8 cellular contexts compared by ENCODE assay signal in the genomic region with DNA sequence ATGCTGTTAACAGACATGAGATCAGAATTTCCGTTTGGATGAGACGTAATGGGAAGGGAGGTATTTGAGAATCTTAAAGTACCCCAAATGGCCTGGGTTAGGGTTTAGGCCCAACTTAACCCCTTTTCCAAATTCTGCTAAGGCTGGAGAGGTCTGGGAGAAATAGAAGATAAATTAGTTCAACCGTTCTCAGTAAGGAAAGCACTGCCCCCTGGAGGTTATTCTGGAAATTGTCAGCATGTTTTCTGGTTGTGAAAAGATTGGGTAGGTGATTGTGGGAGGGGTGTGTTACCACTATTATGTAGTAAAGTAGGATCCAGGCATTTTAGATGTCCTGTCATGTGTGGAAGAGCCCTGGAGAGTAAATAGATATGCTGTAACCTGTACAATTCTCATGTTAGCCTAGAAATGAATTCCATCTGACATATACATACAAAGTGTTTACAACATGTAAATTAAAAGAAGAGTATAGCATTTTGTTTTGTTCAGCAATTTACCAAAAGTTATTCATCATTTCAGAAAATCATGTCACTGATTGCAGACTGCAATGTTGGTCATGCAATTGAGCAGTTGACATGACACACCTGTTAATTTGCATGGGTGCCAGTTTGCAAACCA. TPM values are rescaled to one million over a fixed set of nuclear protein-coding genes. Genes with fewer than 3 reads are reported as not detected.
DNase-seq lines count a peak whose midpoint lies in the region; ATAC-seq, FAIRE-seq and TF ChIP-seq lines count a peak whose summit lies in the region.

No MANE protein-coding gene starts in this region.

- FAIRE-seq in islet of Langerhans (lab: Jason Lieb, UNC) = peak; percentile 93

- no peak overlapping the region for H3K4me2 ChIP-seq in DND-41 (ENCODE audit: insufficient read depth, low read length)

- H4K20me1 ChIP-seq in DND-41 (ENCODE audit: insufficient read depth, low read length) = no peaks in the 10 kb centered on the region

- H3K27me3 ChIP-seq in DND-41 (ENCODE audit: insufficient read depth, low read length, poor library complexity) = no peaks in the 10 kb centered on the region

- DNase-seq in DND-41 (peak; percentile 57), Kasumi-1 (lab: John Stamatoyannopoulos, UW) (peak; percentile 79 to 88), SK-MEL-5 (ENCODE audit: low read depth, low spot score) (peak; percentile 79), astrocyte of the cerebellum (ENCODE audit: low read depth) (peak; percentile 28), occipital lobe (lab: John Stamatoyannopoulos, UW) (no peak)
- DNase-seq in stimulated activated CD4-positive, alpha-beta T cell treated with anti-CD3 and anti-CD28 coated beads, Interleukin-2, amount 100 ng/mL, for 4 hours (ENCODE audit: low read depth) = peak; percentile 21

- no peaks in the 10 kb centered on the region for H3K4me1 ChIP-seq in DND-41 (ENCODE audit: insufficient read depth, low read length)

- H2AFZ ChIP-seq in DND-41 (ENCODE audit: low read depth, low read length) = no peak overlapping the region

- TF ChIP-seq CTCF in DND-41 (IDR thresholded peaks at IDR 0.05; ENCODE audit: borderline replicate concordance, extremely low read depth, low read length, poor library complexity, severe bottlenecking) (peak; percentile 83), astrocyte of the cerebellum (IDR thresholded peaks at IDR 0.05; ENCODE audit: low read depth, low read length, missing control alignments) (peak; percentile 73)

- H3K36me3 ChIP-seq in DND-41 (ENCODE audit: insufficient read depth, low read length) = no peaks in the 10 kb centered on the region

- no peak overlapping the region for H3K27ac ChIP-seq in DND-41 (ENCODE audit: low read length)

- peak; percentile 64 for ATAC-seq in DND-41 (ENCODE audit: insufficient read depth, low read depth)
- peak; percentile 78 for ATAC-seq in GM19463 (IDR thresholded peaks at IDR 0.05; ENCODE audit: unreplicated experiment)

- no peak overlapping the region for H3K9ac ChIP-seq in DND-41 (ENCODE audit: low read depth, low read length)

- H3K4me3 ChIP-seq in DND-41 (ENCODE audit: low read depth in 1 of 2, low read length in 2 of 2) = no peak overlapping the region
- no peak overlapping the region for H3K4me3 ChIP-seq in astrocyte of the cerebellum (ENCODE audit: low read depth, low read length)

- H3K9me3 ChIP-seq in DND-41 (ENCODE audit: insufficient read depth, low read length, severe bottlenecking) = no peaks in the 10 kb centered on the region

- H3K79me2 ChIP-seq in DND-41 (ENCODE audit: insufficient read depth, low read length) = no peaks in the 10 kb centered on the region

- in situ Hi-C loops in SK-MEL-5 (cut with HindIII; ENCODE audit: low pct_unique_long_range_greater_than_20kb, low sequenced_read_pairs) (no loop called here), astrocyte of the cerebellum (cut with HindIII; ENCODE audit: low sequenced_read_pairs) (loop anchor here (25.0 kb wide), 1 partner anchor 303 kb away; no protein-coding TSS in a partner anchor)

RNA-seq across cellular contexts. Expression of gene GRXCR1, which starts 26.8 kb away (rescaled TPM):
- total RNA-seq in SK-MEL-5 (2014; rRNA removed; shearing (Covaris generic)) = not detected in 2 replicates
- not detected in 2 replicates for polyA plus RNA-seq in SK-MEL-5 (2015; cell fraction: cytosol; rRNA removed)
- polyA plus RNA-seq in SK-MEL-5 (2015; cell fraction: nucleus; rRNA removed) = not detected in 2 replicates
- not detected for total RNA-seq in occipital lobe
